In the genomic region with DNA sequence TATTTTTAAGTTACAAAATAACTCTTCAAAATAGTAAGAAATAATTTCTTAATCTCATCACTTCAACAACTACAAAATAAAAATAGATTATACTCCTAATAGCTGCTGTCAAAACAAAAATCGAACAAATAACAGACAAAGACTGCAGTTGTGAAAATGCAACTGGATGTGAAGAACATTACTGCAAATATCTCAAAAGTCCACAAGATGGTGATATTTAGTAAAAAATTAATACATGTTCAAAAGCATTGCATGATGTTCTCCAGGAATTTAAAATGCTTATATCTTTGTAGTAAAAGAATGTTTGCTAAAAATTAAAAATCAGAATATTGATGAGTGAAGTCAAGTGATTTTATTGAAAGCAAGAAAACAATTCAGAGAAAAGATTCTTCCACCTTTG, we compare ENCODE assay signal across 10 cellular contexts.
DNase-seq lines count a peak whose midpoint lies in the region; ATAC-seq and TF ChIP-seq lines count a peak whose summit lies in the region.
"Had no signal": no experiment of that assay in that cellular context is flagged by ENCODE, and none has a peak within 500 bp of the region (broad histone marks: within the 10 kb centered on the region; RNA-seq: fewer than 3 reads in every experiment).

No MANE protein-coding gene starts in this region.

- no peak overlapping the region for H3K4me3 ChIP-seq in MM.1S (ENCODE audit: low read length)
- H3K4me3 ChIP-seq in cardiac fibroblast (replicated peaks in 1 of 2; ENCODE audit: low read depth in 2 of 2, low read length in 2 of 2), result no peak overlapping the region
- H3K4me3 ChIP-seq in WERI-Rb-1 (ENCODE audit: low read depth, low read length), result no peak overlapping the region

- H3K4me3 Mint-ChIP-seq in neural crest cell, result no peak overlapping the region
- no peak overlapping the region for H3K4me3 Mint-ChIP-seq in stimulated activated memory B cell treated with anti-CD40 and anti-IgM and Interleukin-4, amounts not matched to agents 10 μg/mL and 1 μg/mL and 100 μg/mL, for 72 hours
- H3K4me3 Mint-ChIP-seq: activated naive CD4-positive, alpha-beta T cell treated with anti-CD3 and anti-CD28 coated beads for 36 hours had no signal

- no peak overlapping the region for H3K4me2 ChIP-seq in MM.1S (ENCODE audit: low read depth, low read length)

- DNase-seq in D341Med (ENCODE audit: low spot score), result peak; percentile 15
- DNase-seq in MM.1S, result peak; percentile 9
- peak; percentile 57 to 62 for DNase-seq in cardiac fibroblast (ENCODE audit: low read depth in 2 of 2)
- no peak for DNase-seq in neural crest cell (ENCODE audit: low read depth, low spot score)
- DNase-seq in kidney glomerular epithelial cell (lab: John Stamatoyannopoulos, UW), result no peak
- no peak for DNase-seq in WERI-Rb-1
- DNase-seq in NCI-H510A (lab: John Stamatoyannopoulos, UW), result no peak
- DNase-seq: activated naive CD4-positive, alpha-beta T cell treated with anti-CD3 and anti-CD28 coated beads for 36 hours; stimulated activated CD4-positive, alpha-beta T cell treated with anti-CD3 and anti-CD28 coated beads, Interleukin-1b, Interleukin-23, amount 100 ng/mL, for 48 hours had no signal

- no peaks in the 10 kb centered on the region for H3F3A ChIP-seq in MM.1S (ENCODE audit: insufficient read depth, low read length)

- no peaks in the 10 kb centered on the region for H3K79me2 ChIP-seq in MM.1S (ENCODE audit: low read length)

- no peaks in the 10 kb centered on the region for H4K20me1 ChIP-seq in MM.1S (ENCODE audit: insufficient read depth, low read length)

- H3K27me3 ChIP-seq in MM.1S (replicated peaks; ENCODE audit: insufficient read depth, low read length) (no peaks in the 10 kb centered on the region), WERI-Rb-1 (ENCODE audit: insufficient read depth, low read depth, severe bottlenecking) (no peaks in the 10 kb centered on the region)

- peaks cover 27% of the 10 kb centered on the region for H3K36me3 Mint-ChIP-seq in neural crest cell (ENCODE audit: low read depth)
- no peaks in the 10 kb centered on the region for H3K36me3 Mint-ChIP-seq in stimulated activated memory B cell treated with anti-CD40 and anti-IgM and Interleukin-4, amounts not matched to agents 10 μg/mL and 1 μg/mL and 100 μg/mL, for 72 hours

- no peak overlapping the region for H2AFZ ChIP-seq in MM.1S (ENCODE audit: low read length)

- no peak overlapping the region for H3K27ac ChIP-seq in MM.1S (ENCODE audit: low read length)
- no peak overlapping the region for H3K27ac ChIP-seq in WERI-Rb-1

- H3K9me3 Mint-ChIP-seq in neural crest cell, result peaks cover 7% of the 10 kb centered on the region
- no peaks in the 10 kb centered on the region for H3K9me3 Mint-ChIP-seq in stimulated activated memory B cell treated with anti-CD40 and anti-IgM and Interleukin-4, amounts not matched to agents 10 μg/mL and 1 μg/mL and 100 μg/mL, for 72 hours

- TF ChIP-seq CTCF in MM.1S (IDR thresholded peaks at IDR 0.05; ENCODE audit: low read length) (peak; percentile 19), cardiac fibroblast (IDR thresholded peaks at IDR 0.05; ENCODE audit: low read depth, low read length) (peak; percentile 6), neural crest cell (conservative IDR thresholded peaks at IDR 0.05) (peak; percentile 64), WERI-Rb-1 (IDR thresholded peaks at IDR 0.05; ENCODE audit: low read depth, low read length) (no peak)

- no peaks in the 10 kb centered on the region for H3K9me2 ChIP-seq in MM.1S (replicated peaks; ENCODE audit: insufficient read depth, low read length)

- H3K4me1 Mint-ChIP-seq in neural crest cell, result no peaks in the 10 kb centered on the region
- no peaks in the 10 kb centered on the region for H3K4me1 Mint-ChIP-seq in stimulated activated memory B cell treated with anti-CD40 and anti-IgM and Interleukin-4, amounts not matched to agents 10 μg/mL and 1 μg/mL and 100 μg/mL, for 72 hours

- H3K27me3 Mint-ChIP-seq in neural crest cell (ENCODE audit: low read depth), result no peaks in the 10 kb centered on the region
- H3K27me3 Mint-ChIP-seq in stimulated activated memory B cell treated with anti-CD40 and anti-IgM and Interleukin-4, amounts not matched to agents 10 μg/mL and 1 μg/mL and 100 μg/mL, for 72 hours, result no peaks in the 10 kb centered on the region

- no peak overlapping the region for H3K9ac ChIP-seq in MM.1S (ENCODE audit: low read length)

- ATAC-seq in stimulated activated memory B cell treated with anti-CD40 and anti-IgM and Interleukin-4, amounts not matched to agents 10 μg/mL and 1 μg/mL and 100 μg/mL, for 72 hours, result no peak

- no peaks in the 10 kb centered on the region for H3K9me3 ChIP-seq in MM.1S (replicated peaks; ENCODE audit: insufficient read depth, low read length)
- H3K9me3 ChIP-seq in WERI-Rb-1 (ENCODE audit: severe bottlenecking), result no peaks in the 10 kb centered on the region

- no peaks in the 10 kb centered on the region for H3K36me3 ChIP-seq in MM.1S (replicated peaks; ENCODE audit: insufficient read depth, low read length)
- H3K36me3 ChIP-seq in WERI-Rb-1, result peaks cover 3% of the 10 kb centered on the region

- no peak overlapping the region for H3K27ac Mint-ChIP-seq in neural crest cell (ENCODE audit: unreplicated experiment)
- no peak overlapping the region for H3K27ac Mint-ChIP-seq in stimulated activated memory B cell treated with anti-CD40 and anti-IgM and Interleukin-4, amounts not matched to agents 10 μg/mL and 1 μg/mL and 100 μg/mL, for 72 hours
- H3K27ac Mint-ChIP-seq: activated naive CD4-positive, alpha-beta T cell treated with anti-CD3 and anti-CD28 coated beads for 36 hours had no signal

- no peaks in the 10 kb centered on the region for H3K4me1 ChIP-seq in MM.1S (ENCODE audit: low read length)

Comparison
In these comparisons a context has a peak if more than half of its experiments do, and no peak if none do; other contexts are left out.
1. DNase-seq: peak in D341Med (single experiment), MM.1S (single experiment) and cardiac fibroblast (2 of 2); none in neural crest cell (single experiment), kidney glomerular epithelial cell (single experiment), WERI-Rb-1 (single experiment) and NCI-H510A (single experiment).